12 cellular contexts compared by ENCODE assay signal in the genomic region with DNA sequence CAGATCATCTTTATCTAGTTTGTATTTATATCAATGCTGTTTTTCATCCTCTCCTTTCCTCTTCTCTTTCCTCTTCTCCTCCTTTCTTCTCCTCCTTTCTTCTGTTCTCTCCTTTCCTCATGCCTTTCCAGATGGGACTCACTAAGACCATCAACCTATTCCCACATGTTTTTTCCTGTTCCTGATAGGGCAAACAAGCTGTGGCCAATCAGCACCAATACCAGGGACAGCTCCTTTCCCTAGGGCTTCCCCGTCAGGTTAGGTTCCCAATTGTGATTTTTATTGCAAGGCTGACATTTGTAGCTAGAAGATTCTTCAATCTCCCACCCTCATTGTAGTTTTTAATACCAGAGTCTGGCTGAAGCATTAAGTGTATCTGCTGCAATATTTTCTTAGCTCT.
A peak's percentile ranks its signal among the peaks of the same experiment; 100 is the strongest.
DNase-seq lines count a peak whose midpoint lies in the region; ATAC-seq and TF ChIP-seq lines count a peak whose summit lies in the region.
"Had no signal": no experiment of that assay in that cellular context is flagged by ENCODE, and none has a peak within 500 bp of the region (broad histone marks: within the 10 kb centered on the region; RNA-seq: fewer than 3 reads in every experiment).

No MANE protein-coding gene starts in this region.

- no peak overlapping the region for H3K27ac ChIP-seq in liver (ENCODE audit: low read depth in 1 of 2, low read length in 2 of 2)
- H3K27ac ChIP-seq: ovary had no signal

- no peaks in the 10 kb centered on the region for H3K36me3 ChIP-seq in liver (ENCODE audit: control insufficient read depth in 4 of 4, insufficient read depth in 3 of 4, low read depth in 1 of 4, low read length in 3 of 4)
- H3K36me3 ChIP-seq: ovary had no signal

- ATAC-seq in HG03045 (IDR thresholded peaks at IDR 0.05; ENCODE audit: unreplicated experiment) = no peak

- no peaks in the 10 kb centered on the region for H3K4me1 ChIP-seq in liver (ENCODE audit: control insufficient read depth in 4 of 4, insufficient read depth in 4 of 4, low read length in 3 of 4)

- no peak overlapping the region for H3K9ac ChIP-seq in liver (ENCODE audit: low read depth in 1 of 2, low read length in 2 of 2)

- H3K4me3 ChIP-seq in liver (ENCODE audit: low read depth in 1 of 3, low read length in 3 of 3) = no peak overlapping the region
- H3K4me3 ChIP-seq: ovary had no signal

- no peaks in the 10 kb centered on the region for H3K27me3 ChIP-seq in liver (ENCODE audit: control insufficient read depth in 4 of 4, insufficient read depth in 4 of 4, low read length in 3 of 4)
- H3K27me3 ChIP-seq: ovary had no signal

- no peaks in the 10 kb centered on the region for H3K36me3 Mint-ChIP-seq in Calu3 (ENCODE audit: insufficient read depth, unreplicated experiment)
- H3K36me3 Mint-ChIP-seq in chondrocyte (ENCODE audit: low read depth) = peaks cover 3% of the 10 kb centered on the region

- DNase-seq in Calu3 = peak; percentile 17
- DNase-seq in LHCN-M2 (ENCODE audit: low read depth) = peak; percentile 59
- DNase-seq in chondrocyte (ENCODE audit: low spot score) = no peak
- no peak for DNase-seq in NOMO-1 treated with DMSO at 0.1 percent for 48 hours (lab: John Stamatoyannopoulos, UW; ENCODE audit: unreplicated experiment)
- no peak for DNase-seq in nucleus accumbens (lab: John Stamatoyannopoulos, UW)
- DNase-seq in GM20000 (ENCODE audit: low spot score) = no peak
- DNase-seq: CD4-positive, alpha-beta T cell; NCI-H1417; stimulated activated CD4-positive, alpha-beta T cell treated with anti-CD3 and anti-CD28 coated beads, Interleukin-4, amount 100 ng/mL, for 24 hours had no signal

- TF ChIP-seq CTCF in Calu3 (IDR thresholded peaks at IDR 0.05; ENCODE audit: unreplicated experiment) (no peak), chondrocyte (IDR thresholded peaks at IDR 0.05) (no peak), liver (IDR thresholded peaks at IDR 0.05; ENCODE audit: low read depth, low read length, missing input control) (no peak), GM20000 (IDR thresholded peaks at IDR 0.05; ENCODE audit: extremely low read depth, missing control alignments) (no peak)

- CTCF ChIA-PET in Calu3 (lab: Charles Lee) = no interaction called here

- H3K27ac Mint-ChIP-seq in Calu3 (ENCODE audit: unreplicated experiment) (no peak overlapping the region), chondrocyte (ENCODE audit: unreplicated experiment) (peak overlapping the region; percentile 59)
- H3K27ac Mint-ChIP-seq: CD4-positive, alpha-beta T cell had no signal

- no TSS peak for BruUV-seq in Calu3 (replicated peaks; lab: Mats Ljungman, UMichigan)

- H3K9me3 ChIP-seq in liver (ENCODE audit: control insufficient read depth in 4 of 4, low read length in 3 of 4) = peaks cover 0 to 8% (median 0%) of the 10 kb centered on the region in 4 donors
- H3K9me3 ChIP-seq: ovary had no signal

- WGBS in liver = 25% methylated on average over 1 of the region's 1 CpG

- no peaks in the 10 kb centered on the region for H3K27me3 Mint-ChIP-seq in Calu3 (ENCODE audit: unreplicated experiment)
- H3K27me3 Mint-ChIP-seq in chondrocyte (ENCODE audit: low read depth) = no peaks in the 10 kb centered on the region
- H3K27me3 Mint-ChIP-seq: CD4-positive, alpha-beta T cell had no signal

- no peak for TF ChIP-seq RAD21 in liver (IDR thresholded peaks at IDR 0.05)

- intact Hi-C loops in Calu3 (cut with micrococcal nuclease; ENCODE audit: unreplicated experiment) = no loop called here

- no peak overlapping the region for H3K4me3 Mint-ChIP-seq in Calu3 (ENCODE audit: low read depth, unreplicated experiment)
- H3K4me3 Mint-ChIP-seq in chondrocyte (ENCODE audit: unreplicated experiment) = no peak overlapping the region
- H3K4me3 Mint-ChIP-seq: CD4-positive, alpha-beta T cell had no signal

- H3K9me3 Mint-ChIP-seq in Calu3 (ENCODE audit: low read depth, unreplicated experiment) (peaks cover 3% of the 10 kb centered on the region), chondrocyte (ENCODE audit: low read depth) (peaks cover 14% of the 10 kb centered on the region)

- H3K4me1 Mint-ChIP-seq in Calu3 (ENCODE audit: low read depth, unreplicated experiment) (peaks cover 15% of the 10 kb centered on the region), chondrocyte (ENCODE audit: low read depth) (peaks cover 47% of the 10 kb centered on the region)

TF ChIP-seq in liver, 16 proteins besides CTCF, POLR2A, EP300 and RAD21:
- no peak for TF ChIP-seq FOXA1 (IDR thresholded peaks at IDR 0.05)
- TF ChIP-seq NR2F2 (IDR thresholded peaks at IDR 0.05) = no peak
- TF ChIP-seq JUND (IDR thresholded peaks at IDR 0.05) = no peak
- no peak for TF ChIP-seq YY1 (IDR thresholded peaks at IDR 0.05)
- TF ChIP-seq, protein P1, sequence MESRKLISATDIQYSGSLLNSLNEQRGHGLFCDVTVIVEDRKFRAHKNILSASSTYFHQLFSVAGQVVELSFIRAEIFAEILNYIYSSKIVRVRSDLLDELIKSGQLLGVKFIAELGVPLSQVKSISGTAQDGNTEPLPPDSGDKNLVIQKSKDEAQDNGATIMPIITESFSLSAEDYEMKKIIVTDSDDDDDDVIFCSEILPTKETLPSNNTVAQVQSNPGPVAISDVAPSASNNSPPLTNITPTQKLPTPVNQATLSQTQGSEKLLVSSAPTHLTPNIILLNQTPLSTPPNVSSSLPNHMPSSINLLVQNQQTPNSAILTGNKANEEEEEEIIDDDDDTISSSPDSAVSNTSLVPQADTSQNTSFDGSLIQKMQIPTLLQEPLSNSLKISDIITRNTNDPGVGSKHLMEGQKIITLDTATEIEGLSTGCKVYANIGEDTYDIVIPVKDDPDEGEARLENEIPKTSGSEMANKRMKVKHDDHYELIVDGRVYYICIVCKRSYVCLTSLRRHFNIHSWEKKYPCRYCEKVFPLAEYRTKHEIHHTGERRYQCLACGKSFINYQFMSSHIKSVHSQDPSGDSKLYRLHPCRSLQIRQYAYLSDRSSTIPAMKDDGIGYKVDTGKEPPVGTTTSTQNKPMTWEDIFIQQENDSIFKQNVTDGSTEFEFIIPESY (IDR thresholded peaks at IDR 0.05) = no peak
- TF ChIP-seq EGR1 (IDR thresholded peaks at IDR 0.05; ENCODE audit: low read depth in 2 of 2) = no peak
- TF ChIP-seq, protein P2, sequence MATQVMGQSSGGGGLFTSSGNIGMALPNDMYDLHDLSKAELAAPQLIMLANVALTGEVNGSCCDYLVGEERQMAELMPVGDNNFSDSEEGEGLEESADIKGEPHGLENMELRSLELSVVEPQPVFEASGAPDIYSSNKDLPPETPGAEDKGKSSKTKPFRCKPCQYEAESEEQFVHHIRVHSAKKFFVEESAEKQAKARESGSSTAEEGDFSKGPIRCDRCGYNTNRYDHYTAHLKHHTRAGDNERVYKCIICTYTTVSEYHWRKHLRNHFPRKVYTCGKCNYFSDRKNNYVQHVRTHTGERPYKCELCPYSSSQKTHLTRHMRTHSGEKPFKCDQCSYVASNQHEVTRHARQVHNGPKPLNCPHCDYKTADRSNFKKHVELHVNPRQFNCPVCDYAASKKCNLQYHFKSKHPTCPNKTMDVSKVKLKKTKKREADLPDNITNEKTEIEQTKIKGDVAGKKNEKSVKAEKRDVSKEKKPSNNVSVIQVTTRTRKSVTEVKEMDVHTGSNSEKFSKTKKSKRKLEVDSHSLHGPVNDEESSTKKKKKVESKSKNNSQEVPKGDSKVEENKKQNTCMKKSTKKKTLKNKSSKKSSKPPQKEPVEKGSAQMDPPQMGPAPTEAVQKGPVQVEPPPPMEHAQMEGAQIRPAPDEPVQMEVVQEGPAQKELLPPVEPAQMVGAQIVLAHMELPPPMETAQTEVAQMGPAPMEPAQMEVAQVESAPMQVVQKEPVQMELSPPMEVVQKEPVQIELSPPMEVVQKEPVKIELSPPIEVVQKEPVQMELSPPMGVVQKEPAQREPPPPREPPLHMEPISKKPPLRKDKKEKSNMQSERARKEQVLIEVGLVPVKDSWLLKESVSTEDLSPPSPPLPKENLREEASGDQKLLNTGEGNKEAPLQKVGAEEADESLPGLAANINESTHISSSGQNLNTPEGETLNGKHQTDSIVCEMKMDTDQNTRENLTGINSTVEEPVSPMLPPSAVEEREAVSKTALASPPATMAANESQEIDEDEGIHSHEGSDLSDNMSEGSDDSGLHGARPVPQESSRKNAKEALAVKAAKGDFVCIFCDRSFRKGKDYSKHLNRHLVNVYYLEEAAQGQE (IDR thresholded peaks at IDR 0.05) = peak; percentile 97
- TF ChIP-seq SP1 (IDR thresholded peaks at IDR 0.05) = no peak
- no peak for TF ChIP-seq HNF4A (conservative IDR thresholded peaks at IDR 0.05)

Comparison
In these comparisons a context has a peak if more than half of its experiments do, and no peak if none do; other contexts are left out.
1. DNase-seq: peak in Calu3 (single experiment) and LHCN-M2 (single experiment); none in chondrocyte (single experiment), NOMO-1 treated with DMSO at 0.1 percent for 48 hours (single experiment), nucleus accumbens (0 of 56) and GM20000 (single experiment).